21 cellular contexts compared by ENCODE assay signal in the genomic region with DNA sequence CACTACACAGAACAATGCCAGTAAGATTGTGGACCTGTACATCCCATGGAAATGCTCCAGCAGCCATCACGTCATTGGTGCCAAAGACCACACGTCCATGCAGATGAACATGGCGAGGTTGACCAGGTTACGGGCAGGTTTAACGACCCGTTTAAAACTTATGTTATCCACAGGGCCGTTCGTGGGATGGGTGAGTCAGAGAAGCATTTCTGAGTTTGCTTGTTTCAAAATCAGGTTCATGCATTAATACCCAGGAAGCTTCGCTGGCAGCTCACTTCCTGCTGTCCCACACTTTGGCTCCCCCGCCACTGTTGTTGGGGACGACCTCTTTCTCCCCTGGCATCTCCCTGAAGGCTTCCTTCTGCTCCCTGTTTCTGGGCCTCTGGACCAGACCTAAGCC.
DNase-seq lines count a peak whose midpoint lies in the region; ATAC-seq and TF ChIP-seq lines count a peak whose summit lies in the region.
"Had no signal": no experiment of that assay in that cellular context is flagged by ENCODE, and none has a peak within 500 bp of the region (broad histone marks: within the 10 kb centered on the region; RNA-seq: fewer than 3 reads in every experiment).

No MANE protein-coding gene starts in this region.

- ATAC-seq in activated CD8-positive, alpha-beta T cell treated with anti-CD3 and anti-CD28 coated beads for 36 hours = no peak
- no peak for ATAC-seq in activated CD8-positive, alpha-beta T cell treated with anti-CD3 and anti-CD28 coated beads, Interleukin-2, amount 10 ng/mL, durations not matched to agents 7 days and 5 days
- ATAC-seq in GM21447 (IDR thresholded peaks at IDR 0.05; ENCODE audit: unreplicated experiment) = no peak
- ATAC-seq: K562 had no signal

- no peak overlapping the region for H3K4me3 Mint-ChIP-seq in activated CD8-positive, alpha-beta T cell treated with anti-CD3 and anti-CD28 coated beads for 36 hours
- H3K4me3 Mint-ChIP-seq in activated CD8-positive, alpha-beta T cell treated with anti-CD3 and anti-CD28 coated beads, Interleukin-2, amount 10 ng/mL, durations not matched to agents 7 days and 5 days = no peak overlapping the region
- H3K4me3 Mint-ChIP-seq: CD4-positive, alpha-beta memory T cell; endodermal cell; neural progenitor cell had no signal

- 62% methylated on average over 10 of the region's 11 CpGs for WGBS in hepatocyte (ENCODE audit: low lambda C conversion rate, missing lambda C conversion rate)
- WGBS in spleen, 5 donors = 26 to 41% (median 33%) methylated on average over 11 of the region's 11 CpGs

- TF ChIP-seq POLR2A in spleen (IDR thresholded peaks at IDR 0.05) = no peak

- peak overlapping the region; percentile 81 for H3K27ac ChIP-seq in hepatocyte
- no peak overlapping the region for H3K27ac ChIP-seq in spleen
- H3K27ac ChIP-seq: adrenal gland, neural progenitor cell, tibial nerve had no signal

- no peaks in the 10 kb centered on the region for H3K36me3 Mint-ChIP-seq in activated CD8-positive, alpha-beta T cell treated with anti-CD3 and anti-CD28 coated beads for 36 hours (ENCODE audit: low read depth)
- no peaks in the 10 kb centered on the region for H3K36me3 Mint-ChIP-seq in activated CD8-positive, alpha-beta T cell treated with anti-CD3 and anti-CD28 coated beads, Interleukin-2, amount 10 ng/mL, durations not matched to agents 7 days and 5 days (ENCODE audit: low read depth)
- H3K36me3 Mint-ChIP-seq: CD4-positive, alpha-beta memory T cell; neural progenitor cell had no signal

- no peak overlapping the region for H3K4me3 ChIP-seq in hepatocyte
- no peak overlapping the region for H3K4me3 ChIP-seq in spleen
- H3K4me3 ChIP-seq: adrenal gland, K562, neural progenitor cell, tibial nerve had no signal

- H2AFZ ChIP-seq in hepatocyte = no peak overlapping the region
- H2AFZ ChIP-seq: neural progenitor cell had no signal

- H3K9me3 ChIP-seq in hepatocyte (ENCODE audit: low read depth) (no peaks in the 10 kb centered on the region), spleen (no peaks in the 10 kb centered on the region)
- H3K9me3 ChIP-seq: adrenal gland, tibial nerve had no signal

- intact Hi-C loops in activated CD8-positive, alpha-beta T cell treated with anti-CD3 and anti-CD28 coated beads for 36 hours (cut with micrococcal nuclease) = no loop called here
- intact Hi-C loops in spleen (cut with DNase I; ENCODE audit: low total_unique reads) = no loop called here

- H3K4me2 ChIP-seq in hepatocyte = no peak overlapping the region
- H3K4me2 ChIP-seq: neural progenitor cell had no signal

- DNase-seq in activated CD8-positive, alpha-beta T cell treated with anti-CD3 and anti-CD28 coated beads for 36 hours = peak; percentile 4
- DNase-seq in activated CD8-positive, alpha-beta T cell treated with anti-CD3 and anti-CD28 coated beads, Interleukin-2, amount 10 ng/mL, durations not matched to agents 7 days and 5 days = no peak
- DNase-seq in NOMO-1 treated with DMSO at 0.1 percent for 48 hours (lab: John Stamatoyannopoulos, UW; ENCODE audit: unreplicated experiment) (peak; percentile 90), hepatocyte (ENCODE audit: low spot score) (no peak), spleen (peak; percentile 56), SW 1271 (lab: John Stamatoyannopoulos, UW) (no peak)
- no peak for DNase-seq in activated CD8-positive, alpha-beta memory T cell treated with anti-CD3 and anti-CD28 coated beads for 24 hours
- DNase-seq: activated CD4-positive, alpha-beta T cell treated with anti-CD3 and anti-CD28 coated beads, Interleukin-2, amount 50 U/mL, for 48 hours; adrenal gland; CD4-positive, alpha-beta memory T cell; cerebellar nuclear complex; endodermal cell; mammary epithelial cell; NCI-H1436; NCI-H345; NK-92 treated with Interleukin-12 subunit alpha and Interleukin-12 subunit beta, amount 100 ng/mL, for 24 hours had no signal

- H3K27me3 ChIP-seq in hepatocyte (no peaks in the 10 kb centered on the region), spleen (replicated peaks in 1 of 7) (no peaks in the 10 kb centered on the region)
- H3K27me3 ChIP-seq: neural progenitor cell had no signal

- TF ChIP-seq CTCF in activated CD8-positive, alpha-beta T cell treated with anti-CD3 and anti-CD28 coated beads for 36 hours (IDR thresholded peaks at IDR 0.05) = no peak
- TF ChIP-seq CTCF in hepatocyte (IDR thresholded peaks at IDR 0.05; ENCODE audit: poor library complexity) = no peak
- TF ChIP-seq CTCF in spleen (IDR thresholded peaks at IDR 0.05 in 8 of 11, conservative IDR thresholded peaks at IDR 0.05 in 3 of 11) = no peak

- CTCF ChIA-PET in activated CD8-positive, alpha-beta T cell treated with anti-CD3 and anti-CD28 coated beads for 36 hours (lab: Charles Lee) = interaction anchor here (1.0 to 2.4 kb wide), 2 partner anchors 293 to 385 kb away, joined by 3 to 7 read pairs; partner anchors contain the start of gene RASL11A
- CTCF ChIA-PET in activated CD8-positive, alpha-beta T cell treated with anti-CD3 and anti-CD28 coated beads, Interleukin-2, amount 10 ng/mL, durations not matched to agents 7 days and 5 days (lab: Charles Lee) = no interaction called here

- H3K4me1 Mint-ChIP-seq in activated CD8-positive, alpha-beta T cell treated with anti-CD3 and anti-CD28 coated beads for 36 hours (ENCODE audit: low read depth) = peaks cover 1% of the 10 kb centered on the region
- H3K4me1 Mint-ChIP-seq in activated CD8-positive, alpha-beta T cell treated with anti-CD3 and anti-CD28 coated beads, Interleukin-2, amount 10 ng/mL, durations not matched to agents 7 days and 5 days (ENCODE audit: low read depth) = peaks cover 2% of the 10 kb centered on the region

- H3K4me1 ChIP-seq in hepatocyte (ENCODE audit: insufficient read depth) = peaks cover 45% of the 10 kb centered on the region
- no peaks in the 10 kb centered on the region for H3K4me1 ChIP-seq in spleen
- H3K4me1 ChIP-seq: adrenal gland, neural progenitor cell, tibial nerve had no signal

- no peaks in the 10 kb centered on the region for H3K9me2 ChIP-seq in hepatocyte (replicated peaks; ENCODE audit: insufficient read depth)

- peaks cover 2% of the 10 kb centered on the region for H3K27me3 Mint-ChIP-seq in activated CD8-positive, alpha-beta T cell treated with anti-CD3 and anti-CD28 coated beads for 36 hours
- H3K27me3 Mint-ChIP-seq in activated CD8-positive, alpha-beta T cell treated with anti-CD3 and anti-CD28 coated beads, Interleukin-2, amount 10 ng/mL, durations not matched to agents 7 days and 5 days (ENCODE audit: low read depth) = peaks cover 4% of the 10 kb centered on the region

- POLR2A ChIA-PET in activated CD8-positive, alpha-beta T cell treated with anti-CD3 and anti-CD28 coated beads for 36 hours (lab: Charles Lee) = no interaction called here
- POLR2A ChIA-PET in activated CD8-positive, alpha-beta T cell treated with anti-CD3 and anti-CD28 coated beads, Interleukin-2, amount 10 ng/mL, durations not matched to agents 7 days and 5 days (lab: Charles Lee) = no interaction called here

- no peaks in the 10 kb centered on the region for H4K20me1 ChIP-seq in hepatocyte (ENCODE audit: insufficient read depth, poor library complexity, severe bottlenecking)

- H3K9me3 Mint-ChIP-seq in activated CD8-positive, alpha-beta T cell treated with anti-CD3 and anti-CD28 coated beads for 36 hours = peaks cover 1% of the 10 kb centered on the region
- H3K9me3 Mint-ChIP-seq in activated CD8-positive, alpha-beta T cell treated with anti-CD3 and anti-CD28 coated beads, Interleukin-2, amount 10 ng/mL, durations not matched to agents 7 days and 5 days (ENCODE audit: insufficient read depth) = no peaks in the 10 kb centered on the region
- H3K9me3 Mint-ChIP-seq: CD4-positive, alpha-beta memory T cell; endodermal cell had no signal

- no peaks in the 10 kb centered on the region for H3K79me2 ChIP-seq in hepatocyte

- H3K27ac Mint-ChIP-seq in activated CD8-positive, alpha-beta T cell treated with anti-CD3 and anti-CD28 coated beads for 36 hours = no peak overlapping the region
- H3K27ac Mint-ChIP-seq in activated CD8-positive, alpha-beta T cell treated with anti-CD3 and anti-CD28 coated beads, Interleukin-2, amount 10 ng/mL, durations not matched to agents 7 days and 5 days = no peak overlapping the region
- H3K27ac Mint-ChIP-seq: activated T-helper 2 cell treated with anti-CD3 and anti-CD28 coated beads, Interferon-gamma antibody, Interleukin-2, Interleukin-4, amounts not matched to agents 10 μg/mL and 5 μg/mL and 100 μg/mL, durations not matched to agents 14 hours and 24 hours and 36 hours; CD4-positive, alpha-beta memory T cell; neural progenitor cell had no signal

- H3K36me3 ChIP-seq in hepatocyte (replicated peaks; ENCODE audit: insufficient read depth, low read depth) = no peaks in the 10 kb centered on the region
- H3K36me3 ChIP-seq in spleen = no peaks in the 10 kb centered on the region
- H3K36me3 ChIP-seq: adrenal gland, neural progenitor cell, tibial nerve had no signal

Comparison
In these comparisons a context has a peak if more than half of its experiments do, and no peak if none do; other contexts are left out.
1. DNase-seq: peak in activated CD8-positive, alpha-beta T cell treated with anti-CD3 and anti-CD28 coated beads for 36 hours (single experiment), NOMO-1 treated with DMSO at 0.1 percent for 48 hours (single experiment) and spleen (single experiment); none in activated CD8-positive, alpha-beta T cell treated with anti-CD3 and anti-CD28 coated beads, Interleukin-2, amount 10 ng/mL, durations not matched to agents 7 days and 5 days (single experiment), hepatocyte (single experiment), activated CD8-positive, alpha-beta memory T cell treated with anti-CD3 and anti-CD28 coated beads for 24 hours (single experiment) and SW 1271 (0 of 2).